In the genomic region with DNA sequence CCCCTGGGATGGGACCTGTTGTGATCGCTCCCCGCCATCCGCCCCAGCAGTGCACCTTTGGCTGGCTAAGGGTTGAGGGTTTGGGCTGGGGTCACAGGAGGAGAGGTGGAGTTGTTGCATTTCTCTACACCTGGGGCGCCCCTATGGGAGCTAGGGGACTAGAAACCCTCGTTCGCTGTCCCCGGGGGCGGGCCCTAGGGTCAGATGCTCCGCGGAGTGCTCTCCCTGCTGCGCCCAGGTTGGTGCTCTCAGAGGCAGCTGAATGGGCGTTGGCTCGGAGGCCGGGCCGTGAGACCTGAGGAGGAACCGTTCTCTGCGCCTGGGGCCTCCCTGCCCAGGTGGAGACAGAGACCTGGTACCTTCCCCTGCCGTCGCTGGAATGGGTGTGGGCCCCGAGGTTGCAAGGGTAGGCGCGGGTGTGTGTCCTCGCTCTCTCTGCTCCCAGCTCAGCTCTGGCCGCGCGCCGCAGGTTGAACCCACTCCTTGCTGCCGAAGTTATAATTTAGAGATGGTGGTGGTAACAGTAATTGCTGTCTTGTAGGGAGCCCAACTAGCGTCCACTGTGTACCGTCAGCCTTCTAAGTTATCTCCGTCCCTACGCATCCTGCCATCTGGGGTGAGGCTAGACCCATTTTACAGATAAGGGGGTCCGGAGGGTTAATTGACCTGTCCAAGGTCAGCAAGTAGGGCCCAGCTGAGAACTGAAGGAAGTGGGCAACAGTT, we compare ENCODE assay signal across 8 cellular contexts. TPM values are rescaled to one million over a fixed set of nuclear protein-coding genes. Genes with fewer than 3 reads are reported as not detected.
DNase-seq lines count a peak whose midpoint lies in the region; ATAC-seq lines count a peak whose summit lies in the region.

No MANE protein-coding gene starts in this region.

- no peak overlapping the region for H2AFZ ChIP-seq in mesenchymal stem cell (ENCODE audit: low read depth, low read length)

- peak overlapping the region in 1 of 2 experiments; percentile 97 for H3K14ac ChIP-seq in mesenchymal stem cell (ENCODE audit: low read length in 2 of 2)

- no peaks in the 10 kb centered on the region for H3K36me3 ChIP-seq in CD4-positive, alpha-beta memory T cell (ENCODE audit: insufficient read depth, low read length)
- H3K36me3 ChIP-seq in HAP-1 (replicated peaks) (no peaks in the 10 kb centered on the region), mesenchymal stem cell (ENCODE audit: control insufficient read depth in 1 of 2, insufficient read depth in 2 of 2, low read depth in 1 of 2, low read length in 2 of 2) (peaks cover 0 to 5% of the 10 kb centered on the region in 2 experiments), stomach smooth muscle (ENCODE audit: control insufficient read depth in 2 of 2, insufficient read depth in 2 of 2, low read length in 2 of 2) (no peaks in the 10 kb centered on the region)

- DNase-seq in CD4-positive, alpha-beta memory T cell = peak in 4 of 5 donors; percentile 21 to 40 (median 25)
- peak in 1 of 2 experiments; percentile 49 for DNase-seq in HAP-1 (ENCODE audit: low spot score in 2 of 2)
- DNase-seq in T-helper 2 cell = peak in 4 of 5 experiments; percentile 6 to 54 (median 8)
- peak; percentile 35 for DNase-seq in cerebellum (ENCODE audit: low spot score)
- peak; percentile 24 for DNase-seq in mesenchymal stem cell
- DNase-seq in AML-193 (lab: John Stamatoyannopoulos, UW) = no peak

- ATAC-seq in HG02623 (IDR thresholded peaks at IDR 0.05; ENCODE audit: unreplicated experiment) = no peak

- H3K4me2 ChIP-seq in mesenchymal stem cell (ENCODE audit: low read length, poor library complexity, severe bottlenecking) = peak overlapping the region; percentile 71

- H2AK5ac ChIP-seq in mesenchymal stem cell (ENCODE audit: low read length, severe bottlenecking) = peak overlapping the region; percentile 31

- no peaks in the 10 kb centered on the region for H3K79me1 ChIP-seq in mesenchymal stem cell (replicated peaks; ENCODE audit: low read length, poor library complexity, severe bottlenecking)

- peak overlapping the region; percentile 67 for H4K91ac ChIP-seq in mesenchymal stem cell (ENCODE audit: low read length)

- H2BK120ac ChIP-seq in mesenchymal stem cell (ENCODE audit: low read depth, low read length) = peak overlapping the region; percentile 57

- H3K18ac ChIP-seq in mesenchymal stem cell (ENCODE audit: low read depth in 1 of 2, low read length in 2 of 2) = peak overlapping the region; percentile 64 to 95

- peak overlapping the region in 1 of 2 experiments; percentile 92 for H2BK12ac ChIP-seq in mesenchymal stem cell (ENCODE audit: low read length in 2 of 2)

- peak overlapping the region; percentile 65 to 100 for H3K4me3 ChIP-seq in CD4-positive, alpha-beta memory T cell (ENCODE audit: low read length in 2 of 2)
- H3K4me3 ChIP-seq in HAP-1 (peak overlapping the region; percentile 95), mesenchymal stem cell (ENCODE audit: insufficient read depth in 1 of 2, low read depth in 1 of 2, low read length in 2 of 2) (peak overlapping the region; percentile 76 to 99), stomach smooth muscle (ENCODE audit: low read length in 2 of 2) (peak overlapping the region; percentile 94 to 100)

- H3K36me3 Mint-ChIP-seq in CD4-positive, alpha-beta memory T cell = no peaks in the 10 kb centered on the region

- in situ Hi-C loops in HAP-1 (cut with MboI; ENCODE audit: low sequenced_read_pairs) = no loop called here

- peak overlapping the region; percentile 87 to 100 for H3K23ac ChIP-seq in mesenchymal stem cell (ENCODE audit: low read length in 2 of 2)

- H3K4me1 Mint-ChIP-seq in CD4-positive, alpha-beta memory T cell = peaks cover 19 to 50% (median 31%) of the 10 kb centered on the region in 4 donors

- H3K4ac ChIP-seq in mesenchymal stem cell (ENCODE audit: low read depth in 1 of 2, low read length in 2 of 2) = peak overlapping the region; percentile 8 to 94

- CTCF ChIA-PET in CD4-positive, alpha-beta memory T cell (lab: Charles Lee; ENCODE audit: partially characterized antibody) = interaction anchor here (0.7 to 2.9 kb wide), 12 partner anchors 7 to 215 kb away, joined by 3 to 36 read pairs (median 6); no protein-coding TSS in a partner anchor

- peak overlapping the region; percentile 33 for H4K8ac ChIP-seq in mesenchymal stem cell (ENCODE audit: low read length)

- H2BK15ac ChIP-seq in mesenchymal stem cell (ENCODE audit: low read depth, poor library complexity, severe bottlenecking) = peak overlapping the region; percentile 13

- POLR2A ChIA-PET in CD4-positive, alpha-beta memory T cell (lab: Charles Lee; ENCODE audit: partially characterized antibody) = interaction anchor here (1.4 to 1.7 kb wide), 2 partner anchors 297 to 453 kb away, joined by 5 read pairs; partner anchors contain the start of genes HTD2, PDE12 and RPP14

- peak overlapping the region; percentile 89 for H3K9ac ChIP-seq in mesenchymal stem cell (ENCODE audit: low read length)
- peak overlapping the region; percentile 73 to 87 for H3K9ac ChIP-seq in stomach smooth muscle (ENCODE audit: low read length in 2 of 2)

- H3K27me3 Mint-ChIP-seq in CD4-positive, alpha-beta memory T cell = no peaks in the 10 kb centered on the region

- H3K9me3 Mint-ChIP-seq in CD4-positive, alpha-beta memory T cell = no peaks in the 10 kb centered on the region

- H3K4me3 Mint-ChIP-seq in CD4-positive, alpha-beta memory T cell = peak overlapping the region; percentile 83 to 94 (median 90)

- intact Hi-C loops in CD4-positive, alpha-beta memory T cell (cut with micrococcal nuclease) = loop anchor here (2.0 to 10.0 kb wide), 2 partner anchors 108 to 426 kb away; partner anchors contain the start of gene PDHB

- no peaks in the 10 kb centered on the region for H3K27me3 ChIP-seq in CD4-positive, alpha-beta memory T cell (ENCODE audit: insufficient read depth, low read length)
- no peaks in the 10 kb centered on the region for H3K27me3 ChIP-seq in HAP-1 (ENCODE audit: low read depth)
- no peaks in the 10 kb centered on the region for H3K27me3 ChIP-seq in mesenchymal stem cell (ENCODE audit: control insufficient read depth in 1 of 2, insufficient read depth in 1 of 2, low read length in 2 of 2)
- no peaks in the 10 kb centered on the region for H3K27me3 ChIP-seq in stomach smooth muscle (ENCODE audit: control insufficient read depth in 1 of 2, insufficient read depth in 2 of 2, low read length in 2 of 2)

- H2BK5ac ChIP-seq in mesenchymal stem cell (ENCODE audit: low read depth, low read length, poor library complexity, severe bottlenecking) = peak overlapping the region; percentile 59

- H3K27ac Mint-ChIP-seq in CD4-positive, alpha-beta memory T cell = peak overlapping the region; percentile 47 to 74 (median 67)

- 9% methylated on average over 30 of the region's 33 CpGs for WGBS in mesenchymal stem cell

- H3K27ac ChIP-seq in CD4-positive, alpha-beta memory T cell (ENCODE audit: low read depth, low read length) = peak overlapping the region; percentile 51
- H3K27ac ChIP-seq in mesenchymal stem cell (ENCODE audit: low read length, poor library complexity, severe bottlenecking) (peak overlapping the region; percentile 6), stomach smooth muscle (ENCODE audit: low read length) (peak overlapping the region; percentile 49)

- H3K9me3 ChIP-seq in CD4-positive, alpha-beta memory T cell (ENCODE audit: control insufficient read depth in 1 of 2, low read length in 2 of 2) = no peaks in the 10 kb centered on the region
- H3K9me3 ChIP-seq in HAP-1 (no peaks in the 10 kb centered on the region), mesenchymal stem cell (ENCODE audit: control insufficient read depth, low read length) (no peaks in the 10 kb centered on the region), stomach smooth muscle (ENCODE audit: control insufficient read depth in 2 of 2, low read length in 2 of 2) (no peaks in the 10 kb centered on the region)

- peaks cover 33% of the 10 kb centered on the region for H3K4me1 ChIP-seq in CD4-positive, alpha-beta memory T cell (ENCODE audit: insufficient read depth, low read length)
- peaks cover 7% of the 10 kb centered on the region for H3K4me1 ChIP-seq in HAP-1
- H3K4me1 ChIP-seq in mesenchymal stem cell (ENCODE audit: control insufficient read depth, insufficient read depth, low read depth, low read length) = peaks cover 25% of the 10 kb centered on the region
- peaks cover 43% of the 10 kb centered on the region for H3K4me1 ChIP-seq in stomach smooth muscle (ENCODE audit: control insufficient read depth, insufficient read depth, low read length)

RNA-seq across cellular contexts. Expression of gene FLNB, which starts 1.0 kb away (rescaled TPM):
- total RNA-seq in CD4-positive, alpha-beta memory T cell = 10 to 100 TPM; 22.5 to 28.5 TPM
- 10 to 100 TPM in 1 of 2 donors, 1 to 10 TPM in 1; 3.9 to 14.6 TPM for polyA plus RNA-seq in CD4-positive, alpha-beta memory T cell
- 57.6 TPM for total RNA-seq in cerebellum
- 55.8 TPM for polyA plus RNA-seq in mesenchymal stem cell (2013, experiment 1 of 2)
- polyA plus RNA-seq in mesenchymal stem cell (2013, experiment 2 of 2) = 47.9 TPM

Comparison
In these comparisons a context has a peak if more than half of its experiments do, and no peak if none do; other contexts are left out.
1. DNase-seq: peak in CD4-positive, alpha-beta memory T cell (4 of 5), T-helper 2 cell (4 of 5), cerebellum (single experiment) and mesenchymal stem cell (single experiment); none in AML-193 (0 of 2).
2. Peak in every context shown above with its lines, with median percentiles within 50 percentile points of each other: H3K27ac ChIP-seq and H3K4me3 ChIP-seq.